Comparison of ENCODE assay signal across 7 cellular contexts in the genomic region with DNA sequence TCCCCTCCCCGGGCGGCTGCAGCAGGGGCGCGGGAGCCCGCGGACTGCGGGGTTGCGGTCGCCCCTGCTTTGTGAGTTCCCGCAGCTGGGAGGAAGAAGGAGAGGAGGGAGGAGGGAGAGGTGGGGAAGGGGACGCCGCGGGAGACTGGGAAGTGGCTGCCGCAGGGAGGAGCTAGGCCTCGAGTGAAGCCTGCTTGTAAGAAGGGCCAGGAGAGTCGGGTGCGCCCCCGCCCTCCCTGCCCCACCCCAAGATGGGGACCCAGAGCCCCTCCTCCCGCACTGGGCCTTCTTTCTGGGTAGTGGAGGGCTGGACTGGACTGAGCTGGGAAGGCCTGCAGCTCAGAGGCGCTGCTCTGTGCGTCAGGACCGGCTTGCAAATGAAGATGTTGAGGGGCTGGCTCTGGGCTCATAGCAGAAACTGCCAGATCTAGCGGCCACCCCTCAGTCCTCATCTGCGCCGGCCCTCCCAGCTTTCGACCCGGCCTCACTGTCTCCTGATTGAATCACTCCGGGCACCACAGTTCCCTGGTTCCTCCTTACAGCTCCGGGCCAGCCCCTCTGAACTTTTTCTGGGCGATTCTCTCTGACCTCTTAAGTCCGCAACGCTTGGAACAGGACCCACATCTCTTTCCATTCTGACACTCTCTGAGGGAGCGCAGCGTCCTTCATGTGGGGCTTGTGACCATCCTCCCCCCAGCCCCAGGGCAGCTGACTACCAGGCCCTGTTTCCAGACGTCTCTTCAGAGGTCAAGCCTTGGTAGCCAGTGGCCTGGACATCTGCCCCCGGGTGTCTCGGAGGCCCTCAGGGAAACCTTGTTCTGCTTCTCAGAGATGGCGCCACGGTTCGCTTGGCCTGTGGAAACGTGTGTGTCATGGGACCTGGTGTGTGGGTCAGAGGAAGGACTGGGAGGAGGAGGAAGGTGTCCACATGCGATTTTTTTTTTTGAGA. TPM values are rescaled to one million over a fixed set of nuclear protein-coding genes. Genes with fewer than 3 reads are reported as not detected.
DNase-seq lines count a peak whose midpoint lies in the region; ATAC-seq and TF ChIP-seq lines count a peak whose summit lies in the region.

No MANE protein-coding gene starts in this region.

- no peaks in the 10 kb centered on the region for H3K27me3 ChIP-seq in aorta (ENCODE audit: control insufficient read depth in 1 of 2, insufficient read depth in 2 of 2, low read length in 1 of 2)

- H3K4me3 ChIP-seq in GM08714 (ENCODE audit: low read length) (peak overlapping the region; percentile 51; the same call in 1 of the 2 replicates), foreskin fibroblast (ENCODE audit: low read depth in 1 of 2, low read length in 2 of 2) (peak overlapping the region; percentile 56 to 58), aorta (ENCODE audit: low read length in 2 of 2) (peak overlapping the region; percentile 68 to 81)

- peak overlapping the region; percentile 81 to 98 for H3K27ac ChIP-seq in aorta (ENCODE audit: low read depth in 1 of 2, low read length in 2 of 2)

- peak; percentile 16 to 29 for ATAC-seq in activated T-cell treated with anti-CD3 and anti-CD28 coated beads, Interleukin-2, amount 50 U/mL, for 72 hours (replicated peaks in 1 of 2)
- ATAC-seq in naive B cell (ENCODE audit: low read depth in 2 of 2) (peak; percentile 19 to 25), aorta (ENCODE audit: low FRiP score) (peak; percentile 85), HG03135 (IDR thresholded peaks at IDR 0.05; ENCODE audit: unreplicated experiment) (no peak)

- no peaks in the 10 kb centered on the region for H3K36me3 Mint-ChIP-seq in activated T-cell treated with anti-CD3 and anti-CD28 coated beads, Interleukin-2, amount 50 U/mL, for 72 hours (ENCODE audit: insufficient read depth in 2 of 2)
- H3K36me3 Mint-ChIP-seq in naive B cell: no peaks in the 10 kb centered on the region

- no peaks in the 10 kb centered on the region for H3K36me3 ChIP-seq in aorta (ENCODE audit: control insufficient read depth in 1 of 2, insufficient read depth in 2 of 2, low read length in 1 of 2)

- H3K4me1 Mint-ChIP-seq in activated T-cell treated with anti-CD3 and anti-CD28 coated beads, Interleukin-2, amount 50 U/mL, for 72 hours (ENCODE audit: low read depth): peaks cover 24% of the 10 kb centered on the region
- H3K4me1 Mint-ChIP-seq in naive B cell: peaks cover 23 to 38% (median 29%) of the 10 kb centered on the region in 3 donors

- WGBS in aorta, 2 donors: 18 to 20% methylated on average over 37 to 42 of the region's 42 CpGs

- H3K4me1 ChIP-seq in aorta (ENCODE audit: control insufficient read depth in 1 of 2, insufficient read depth in 2 of 2, low read length in 2 of 2): no peaks in the 10 kb centered on the region

- TF ChIP-seq CTCF in foreskin fibroblast (IDR thresholded peaks at IDR 0.05; ENCODE audit: low read depth, low read length): no peak

- no peak overlapping the region for H3K27ac Mint-ChIP-seq in activated T-cell treated with anti-CD3 and anti-CD28 coated beads, Interleukin-2, amount 50 U/mL, for 72 hours
- peak overlapping the region in 3 of 6 donors; percentile 64 to 86 (median 86) for H3K27ac Mint-ChIP-seq in naive B cell

- no peaks in the 10 kb centered on the region for H3K9me3 Mint-ChIP-seq in activated T-cell treated with anti-CD3 and anti-CD28 coated beads, Interleukin-2, amount 50 U/mL, for 72 hours
- no peaks in the 10 kb centered on the region for H3K9me3 Mint-ChIP-seq in naive B cell

- DNase-seq in LHCN-M2 (ENCODE audit: low read depth) (peak; percentile 62), foreskin fibroblast (peak; percentile 41 to 81), naive B cell (no peak), aorta (peak; percentile 86)
- no peak for DNase-seq in activated T-cell treated with anti-CD3 and anti-CD28 coated beads, Interleukin-2, amount 50 U/mL, for 72 hours

- H3K27me3 Mint-ChIP-seq in activated T-cell treated with anti-CD3 and anti-CD28 coated beads, Interleukin-2, amount 50 U/mL, for 72 hours (ENCODE audit: low read depth): peaks cover 22% of the 10 kb centered on the region
- peaks cover 0 to 30% (median 17%) of the 10 kb centered on the region in 3 donors for H3K27me3 Mint-ChIP-seq in naive B cell

- peak overlapping the region; percentile 36 to 76 for H3K4me3 Mint-ChIP-seq in activated T-cell treated with anti-CD3 and anti-CD28 coated beads, Interleukin-2, amount 50 U/mL, for 72 hours
- H3K4me3 Mint-ChIP-seq in naive B cell: peak overlapping the region; percentile 79 to 91 (median 86)

- no peaks in the 10 kb centered on the region for H3K9me3 ChIP-seq in aorta (ENCODE audit: control insufficient read depth, low read length)

- intact Hi-C loops in aorta (cut with DNase I): loop anchor here in 1 of 2 donors (5.0 kb wide), 1 partner anchor 83 kb away; a partner anchor contains a TSS

RNA-seq across cellular contexts. Expression of a gene that starts 21.9 kb away (rescaled TPM):
- 419 and 495 TPM in 2 replicates for total RNA-seq in LHCN-M2 (2014; rRNA removed)
- 383 TPM for polyA plus RNA-seq in LHCN-M2 (2012)
- 10 to 100 TPM; 17.3 to 20.4 TPM for total RNA-seq in activated T-cell treated with anti-CD3 and anti-CD28 coated beads, Interleukin-2, amount 50 U/mL, for 72 hours
- 1 to 10 TPM in 2 of 6 donors, under 1 TPM in 3, not detected in 1; 0.40 to 1.4 (median 0.85) TPM for polyA plus RNA-seq in naive B cell (ENCODE audit: low read depth in 6 of 6)
- 100 to 1,000 TPM; 206 to 256 TPM for total RNA-seq in aorta
- polyA plus RNA-seq in aorta: 100 to 1,000 TPM in 1 of 2 donors, 10 to 100 TPM in 1; 59.4 to 112 TPM

RNA-seq across cellular contexts. Expression of a gene that starts 58.2 kb away (rescaled TPM):
- total RNA-seq in LHCN-M2 (2014; rRNA removed) (1.3 and 1.6 TPM in 2 replicates), aorta (10 to 100 TPM; 29.4 to 53.0 TPM)
- polyA plus RNA-seq in LHCN-M2 (2012): 7.8 TPM
- total RNA-seq in activated T-cell treated with anti-CD3 and anti-CD28 coated beads, Interleukin-2, amount 50 U/mL, for 72 hours: 10 to 100 TPM; 16.9 to 29.5 TPM
- polyA plus RNA-seq in naive B cell (ENCODE audit: low read depth in 6 of 6) (1 to 10 TPM in 4 of 6 donors, under 1 TPM in 1, not detected in 1; 0.62 to 8.2 (median 2.2) TPM), aorta (10 to 100 TPM in 1 of 2 donors, 1 to 10 TPM in 1; 3.5 to 38.9 TPM)

Comparison
In these comparisons a context has a peak if more than half of its experiments do, and no peak if none do; other contexts are left out.
1. DNase-seq: peak in LHCN-M2 (single experiment), foreskin fibroblast (2 of 2) and aorta (2 of 2); none in activated T-cell treated with anti-CD3 and anti-CD28 coated beads, Interleukin-2, amount 50 U/mL, for 72 hours (0 of 2) and naive B cell (single experiment).
2. RNA of a gene that starts 21.9 kb away (total RNA-seq): 419 to 495 TPM in LHCN-M2 and 206 to 256 TPM in aorta; 17.3 to 20.4 TPM in activated T-cell treated with anti-CD3 and anti-CD28 coated beads, Interleukin-2, amount 50 U/mL, for 72 hours; every median in the first group is over 4 times any median in the second.
3. Peak in every context shown above with its lines, with median percentiles within 50 percentile points of each other: H3K4me3 ChIP-seq.